Comparison of ENCODE assay signal across 8 cellular contexts in the genomic region with DNA sequence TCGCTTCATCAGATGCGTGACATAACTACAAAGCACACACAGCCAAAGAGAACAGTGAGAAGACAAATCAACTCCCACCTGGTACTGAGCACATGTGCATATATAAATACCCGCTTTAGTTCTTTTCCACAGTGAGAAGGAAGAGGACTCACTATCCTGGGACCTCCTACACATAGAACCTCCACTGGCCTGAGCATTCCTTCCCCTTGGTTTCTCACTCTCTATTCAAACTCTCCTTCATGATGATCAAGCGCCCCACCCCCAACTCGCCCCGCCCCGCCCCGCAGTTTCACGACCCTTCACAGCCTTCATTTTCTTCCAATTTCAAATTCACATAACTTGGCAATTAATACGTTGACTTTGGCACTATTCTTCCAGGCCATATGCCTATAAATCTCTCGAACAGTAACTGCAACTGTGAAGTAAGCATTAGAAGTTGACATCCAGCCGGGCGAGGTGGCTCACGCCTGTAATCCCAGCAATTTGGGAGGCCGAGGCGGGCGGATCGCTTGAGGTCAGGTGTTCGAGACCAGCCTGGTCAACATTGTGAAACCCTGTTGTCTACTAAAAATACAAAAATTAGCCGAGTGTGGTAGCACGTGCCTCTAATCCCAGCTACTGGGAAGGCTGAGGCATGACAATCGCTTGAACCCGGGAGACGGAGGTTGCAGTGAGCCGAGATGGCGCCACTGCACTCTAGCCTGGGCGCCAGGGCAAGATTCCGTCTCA. TPM values are rescaled to one million over a fixed set of nuclear protein-coding genes. Genes with fewer than 3 reads are reported as not detected.
DNase-seq lines count a peak whose midpoint lies in the region; ATAC-seq, FAIRE-seq and TF ChIP-seq lines count a peak whose summit lies in the region.

No MANE protein-coding gene starts in this region.

- peaks cover 57% of the 10 kb centered on the region for H3K36me3 Mint-ChIP-seq in brain

- ATAC-seq in heart left ventricle, result no peak
- no peak for ATAC-seq in GM21619 (IDR thresholded peaks at IDR 0.05; ENCODE audit: unreplicated experiment)

- H3K18ac ChIP-seq in mesenchymal stem cell (ENCODE audit: low read depth in 1 of 2, low read length in 2 of 2), result peak overlapping the region in 1 of 2 experiments; percentile 85

- no peak overlapping the region for H2BK5ac ChIP-seq in mesenchymal stem cell (ENCODE audit: low read depth, low read length, poor library complexity, severe bottlenecking)

- H3K79me1 ChIP-seq in mesenchymal stem cell (replicated peaks; ENCODE audit: low read length, poor library complexity, severe bottlenecking), result peaks cover under 1% of the 10 kb centered on the region

- H3K4me2 ChIP-seq in mesenchymal stem cell (ENCODE audit: low read length, poor library complexity, severe bottlenecking), result peak overlapping the region; percentile 66

- H3K14ac ChIP-seq in mesenchymal stem cell (ENCODE audit: low read length in 2 of 2), result no peak overlapping the region

- TF ChIP-seq POLR2A in heart left ventricle (IDR thresholded peaks at IDR 0.05), result no peak
- TF ChIP-seq POLR2A in H54 (IDR thresholded peaks at IDR 0.05; ENCODE audit: low read depth, low read length), result no peak

- peaks cover 0 to 51% (median 47%) of the 10 kb centered on the region in 9 donors for H3K36me3 ChIP-seq in heart left ventricle
- peaks cover 27 to 51% of the 10 kb centered on the region in 2 experiments for H3K36me3 ChIP-seq in mesenchymal stem cell (ENCODE audit: control insufficient read depth in 1 of 2, insufficient read depth in 2 of 2, low read depth in 1 of 2, low read length in 2 of 2)
- H3K36me3 ChIP-seq in urinary bladder (ENCODE audit: insufficient read depth), result peaks cover 9% of the 10 kb centered on the region

- WGBS in heart left ventricle, 4 donors, result 23 to 29% (median 28%) methylated on average over 28 of the region's 28 CpGs
- 10% methylated on average over 28 of the region's 28 CpGs for WGBS in mesenchymal stem cell
- 18% methylated on average over 28 of the region's 28 CpGs for WGBS in urinary bladder

- peaks cover 6% of the 10 kb centered on the region for H3K27me3 Mint-ChIP-seq in brain

- no peak overlapping the region for H4K8ac ChIP-seq in mesenchymal stem cell (ENCODE audit: low read length)

- TF ChIP-seq CTCF in heart left ventricle (IDR thresholded peaks at IDR 0.05), result no peak
- TF ChIP-seq CTCF in brain (conservative IDR thresholded peaks at IDR 0.05), result no peak

- no peak overlapping the region for H2BK12ac ChIP-seq in mesenchymal stem cell (ENCODE audit: low read length in 2 of 2)

- H3K27me3 ChIP-seq in heart left ventricle, result no peaks in the 10 kb centered on the region
- H3K27me3 ChIP-seq in mesenchymal stem cell (ENCODE audit: control insufficient read depth in 1 of 2, insufficient read depth in 1 of 2, low read length in 2 of 2), result no peaks in the 10 kb centered on the region

- H3K4me3 Mint-ChIP-seq in brain, result peak overlapping the region; percentile 96 to 99 (median 97)

- no peak overlapping the region for H4K91ac ChIP-seq in mesenchymal stem cell (ENCODE audit: low read length)

- H3K9me3 ChIP-seq in heart left ventricle (no peaks in the 10 kb centered on the region), mesenchymal stem cell (ENCODE audit: control insufficient read depth, low read length) (no peaks in the 10 kb centered on the region)

- intact Hi-C loops in heart left ventricle (cut with DNase I) (loop anchor here in 6 of 10 donors (10.0 kb wide), 5 partner anchors 216 to 494 kb away; a partner anchor contains a TSS), cardiac septum (cut with DNase I) (no loop called here)

- peaks cover 0 to 2% (median 0%) of the 10 kb centered on the region in 5 experiments for H3K9me3 Mint-ChIP-seq in brain

- H3K4me1 ChIP-seq in heart left ventricle (peaks cover 6 to 47% (median 20%) of the 10 kb centered on the region in 12 donors), mesenchymal stem cell (ENCODE audit: control insufficient read depth, insufficient read depth, low read depth, low read length) (peaks cover 11% of the 10 kb centered on the region), urinary bladder (ENCODE audit: insufficient read depth) (no peaks in the 10 kb centered on the region)

- H3K23ac ChIP-seq in mesenchymal stem cell (ENCODE audit: low read length in 2 of 2), result no peak overlapping the region

- H2BK120ac ChIP-seq in mesenchymal stem cell (ENCODE audit: low read depth, low read length), result no peak overlapping the region

- peaks cover 60% of the 10 kb centered on the region for H3K4me1 Mint-ChIP-seq in brain

- peak overlapping the region; percentile 98 for H3K9ac ChIP-seq in mesenchymal stem cell (ENCODE audit: low read length)

- H3K4ac ChIP-seq in mesenchymal stem cell (ENCODE audit: low read depth in 1 of 2, low read length in 2 of 2), result peak overlapping the region in 1 of 2 experiments; percentile 69

- H3K27ac ChIP-seq in heart left ventricle (peak overlapping the region in 11 of 12 donors; percentile 48 to 94 (median 84)), mesenchymal stem cell (ENCODE audit: low read length, poor library complexity, severe bottlenecking) (no peak overlapping the region), urinary bladder (ENCODE audit: low read depth) (peak overlapping the region; percentile 35)

- DNase-seq in heart left ventricle (no peak), cardiac septum (ENCODE audit: low spot score) (no peak), mesenchymal stem cell (peak; percentile 34), H54 (ENCODE audit: insufficient read length, low spot score) (no peak), COLO668 (lab: John Stamatoyannopoulos, UW; ENCODE audit: unreplicated experiment) (no peak)

- no peak overlapping the region for H2AFZ ChIP-seq in mesenchymal stem cell (ENCODE audit: low read depth, low read length)

- H3K4me3 ChIP-seq in heart left ventricle (peak overlapping the region; percentile 64 to 99 (median 77)), mesenchymal stem cell (ENCODE audit: insufficient read depth in 1 of 2, low read depth in 1 of 2, low read length in 2 of 2) (peak overlapping the region; percentile 77 to 98), urinary bladder (ENCODE audit: low read depth, low read length) (peak overlapping the region; percentile 80)

- no peak for FAIRE-seq in H54 (lab: Jason Lieb, UNC)

- H2AK5ac ChIP-seq in mesenchymal stem cell (ENCODE audit: low read length, severe bottlenecking), result no peak overlapping the region

- H2BK15ac ChIP-seq in mesenchymal stem cell (ENCODE audit: low read depth, poor library complexity, severe bottlenecking), result no peak overlapping the region

- H3K27ac Mint-ChIP-seq in brain, result peak overlapping the region; percentile 93 to 99 (median 98)

RNA-seq across cellular contexts. Expression of a gene that starts 1.1 kb away (rescaled TPM):
- total RNA-seq in heart left ventricle (1,000 to 10,000 TPM in 3 of 9 donors, 100 to 1,000 TPM in 6; 621 to 1,280 (median 873) TPM), cardiac septum (614 TPM), urinary bladder (2,311 TPM)
- polyA plus RNA-seq in heart left ventricle (1,000 to 10,000 TPM; 1,611 to 3,234 TPM), brain (ENCODE audit: insufficient read depth, low read depth, low replicate concordance) (2,070 TPM), urinary bladder (3,193 TPM)
- polyA plus RNA-seq in mesenchymal stem cell (2013, experiment 1 of 2), result 3,754 TPM
- 3,596 TPM for polyA plus RNA-seq in mesenchymal stem cell (2013, experiment 2 of 2)
